Comparison of ENCODE assay signal across 8 cellular contexts in genomic region chr9:34988218-34989055, GRCh38. TPM values are rescaled to one million over a fixed set of nuclear protein-coding genes. Genes with fewer than 3 reads are reported as not detected.
DNase-seq lines count a peak whose midpoint lies in the region; ATAC-seq lines count a peak whose summit lies in the region.

No MANE protein-coding gene starts in this region.

- no peaks in the 10 kb centered on the region for H3K79me2 ChIP-seq in Karpas-422 (ENCODE audit: low read length)

- peak overlapping the region; percentile 87 for H3K4me2 ChIP-seq in Karpas-422 (ENCODE audit: low read depth, low read length, poor library complexity, severe bottlenecking)

- H3K27me3 ChIP-seq in Karpas-422 (ENCODE audit: low read length): no peaks in the 10 kb centered on the region

- H3K27ac ChIP-seq in Karpas-422 (ENCODE audit: low read length): no peak overlapping the region

- peak overlapping the region; percentile 92 for H2AFZ ChIP-seq in Karpas-422 (ENCODE audit: low read length)

- intact Hi-C loops in Right ventricle myocardium superior (cut with DNase I): loop anchor here (5.0 to 10.0 kb wide), 2 partner anchors 91 to 106 kb away; partner anchors contain the start of gene PIGO

- H4K20me1 ChIP-seq in Karpas-422 (ENCODE audit: insufficient read depth, low read depth, low read length): peaks cover 9% of the 10 kb centered on the region; the same call in 1 of the 2 replicates

- H3K9me2 ChIP-seq in Karpas-422 (replicated peaks; ENCODE audit: insufficient read depth, low read length): no peaks in the 10 kb centered on the region

- no peak for ATAC-seq in Right ventricle myocardium superior (ENCODE audit: poor library complexity)
- ATAC-seq in HG02973 (IDR thresholded peaks at IDR 0.05; ENCODE audit: unreplicated experiment): no peak

- H3K9me3 ChIP-seq in Karpas-422 (ENCODE audit: low read length): no peaks in the 10 kb centered on the region

- H3K9ac ChIP-seq in Karpas-422 (ENCODE audit: low read length): peak overlapping the region; percentile 70

- no peaks in the 10 kb centered on the region for H3K36me3 ChIP-seq in Karpas-422 (ENCODE audit: insufficient read depth, low read length)

- peak; percentile 77 for DNase-seq in CD1c-positive myeloid dendritic cell (ENCODE audit: extremely low spot score)
- DNase-seq in Karpas-422: peak; percentile 57
- DNase-seq in activated naive CD4-positive, alpha-beta T cell treated with Interleukin-2 at 50 U/mL for 16 hours: peak; percentile 46
- DNase-seq in Right ventricle myocardium superior: peak; percentile 69
- peak; percentile 61 for DNase-seq in pons (ENCODE audit: low spot score)
- no peak for DNase-seq in inferior parietal cortex (ENCODE audit: extremely low spot score)
- DNase-seq in NCI-H1930 (lab: John Stamatoyannopoulos, UW): no peak

- peak overlapping the region; percentile 75 for H3K4me3 ChIP-seq in Karpas-422 (ENCODE audit: low read length)

- peaks cover 41% of the 10 kb centered on the region for H3K4me1 ChIP-seq in Karpas-422 (ENCODE audit: low read length)

RNA-seq across cellular contexts. Expression of gene DNAJB5, which starts 1.1 kb away (rescaled TPM):
- total RNA-seq in Karpas-422 (2014; rRNA removed; shearing (Covaris generic); ENCODE audit: low replicate concordance): 2.7 and 6.8 TPM in 2 replicates
- total RNA-seq in Right ventricle myocardium superior: 48.7 TPM

RNA-seq across cellular contexts. Expression of gene PHF24, which starts 30.4 kb away (rescaled TPM):
- not detected in 2 replicates for total RNA-seq in Karpas-422 (2014; rRNA removed; shearing (Covaris generic); ENCODE audit: low replicate concordance)
- 0.19 TPM for total RNA-seq in Right ventricle myocardium superior

Comparison
In these comparisons a context has a peak if more than half of its experiments do, and no peak if none do; other contexts are left out.
1. DNase-seq: peak in CD1c-positive myeloid dendritic cell (single experiment), Karpas-422 (single experiment), activated naive CD4-positive, alpha-beta T cell treated with Interleukin-2 at 50 U/mL for 16 hours (single experiment), Right ventricle myocardium superior (single experiment) and pons (single experiment); none in inferior parietal cortex (single experiment) and NCI-H1930 (0 of 2).